Comparison of ENCODE assay signal across 1 cellular context in genomic region chr7:44791278-44792219, GRCh38.
TF ChIP-seq lines count a peak whose summit lies in the region.

No MANE protein-coding gene starts in this region.

TF ChIP-seq in WTC11, 78 proteins besides CTCF, POLR2A, EP300 and RAD21 (continued from another document):
- TF ChIP-seq ATF2 (CRISPR knock-in tag; IDR thresholded peaks at IDR 0.05; ENCODE audit: borderline replicate concordance, low read depth) (no peak), ELF4 (CRISPR knock-in tag; IDR thresholded peaks at IDR 0.05; ENCODE audit: low read depth) (no peak), ZMAT4 (CRISPR knock-in tag; IDR thresholded peaks at IDR 0.05) (no peak)
